ENCODE assay signal across 26 cellular contexts in the genomic region with DNA sequence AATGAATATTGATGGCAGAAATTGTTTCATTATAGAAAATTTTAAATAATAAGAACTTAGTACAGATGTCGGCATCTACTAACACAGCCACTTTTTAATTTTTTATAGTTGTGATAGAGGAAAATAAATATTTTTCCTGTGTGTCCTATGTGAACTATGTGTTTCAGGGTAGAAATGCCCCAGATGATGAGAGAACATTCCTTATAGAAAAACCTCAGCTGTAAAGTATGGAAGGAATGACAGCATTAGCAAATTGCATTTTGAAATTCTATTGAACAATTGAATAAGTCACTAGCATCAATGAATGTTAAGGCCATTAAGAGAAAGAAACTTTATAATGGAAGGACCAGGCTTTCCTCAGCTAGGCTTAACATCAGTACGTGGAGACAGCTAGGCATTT.
"Had no signal": no experiment of that assay in that cellular context is flagged by ENCODE, and none has a peak within 500 bp of the region (broad histone marks: within the 10 kb centered on the region; RNA-seq: fewer than 3 reads in every experiment).

No MANE protein-coding gene starts in this region.

- H3K4me2 ChIP-seq: SK-N-SH had no signal

- ATAC-seq: activated CD4-positive, alpha-beta T cell treated with anti-CD3 and anti-CD28 coated beads for 36 hours; activated CD4-positive, CD25-positive, alpha-beta regulatory T cell treated with anti-CD3 and anti-CD28 coated beads, Interleukin-2, amount 50 U/mL, for 24 hours; activated CD8-positive, alpha-beta T cell treated with anti-CD3 and anti-CD28 coated beads, Interleukin-2, amount 10 ng/mL, durations not matched to agents 7 days and 5 days; activated naive CD4-positive, alpha-beta T cell treated with anti-CD3 and anti-CD28 coated beads, Interleukin-2, amount 50 U/mL, for 72 hours; Panc1; WTC11 had no signal

- DNase-seq: activated CD4-positive, alpha-beta T cell treated with anti-CD3 and anti-CD28 coated beads for 36 hours; activated CD4-positive, alpha-beta T cell treated with anti-CD3 and anti-CD28 coated beads, Interleukin-2, amount 10 ng/mL, durations not matched to agents 7 days and 5 days; activated CD4-positive, alpha-beta T cell treated with anti-CD3 and anti-CD28 coated beads, Interleukin-2, amount 50 U/mL, for 48 hours; activated CD8-positive, alpha-beta T cell treated with anti-CD3 and anti-CD28 coated beads, Interleukin-2, amount 10 ng/mL, durations not matched to agents 7 days and 5 days; activated gamma-delta T cell; activated naive CD4-positive, alpha-beta T cell treated with anti-CD3 and anti-CD28 coated beads for 36 hours; activated T-cell treated with anti-CD3 and anti-CD28 coated beads, Interleukin-2, amount 50 U/mL, for 24 hours; anterior cingulate cortex; caudate nucleus; Karpas-422; MG63; NCI-H1048; NCI-H1105 treated with DMSO at 0.1 percent for 48 hours; NCI-H1436; NCI-H1694; NCI-H1930; NCI-H2081 treated with DMSO at 0.1 percent for 48 hours; NCI-H226; NCI-H524 treated with DMSO at 0.1 percent for 48 hours; SHP77; SK-N-SH had no signal

- H3K4me1 ChIP-seq: SJSA1 had no signal

- H3K27ac ChIP-seq: SJSA1 had no signal

- H3K9ac ChIP-seq: SK-N-SH had no signal

- H3K9me3 ChIP-seq: MG63, SJSA1, SK-N-SH had no signal

- H3K4me3 ChIP-seq: MG63, SJSA1 had no signal

- H3K36me3 ChIP-seq: MG63, SJSA1 had no signal

- H3K27me3 ChIP-seq: MG63, SJSA1 had no signal
